ENCODE assay signal across 18 cellular contexts in the genomic region with DNA sequence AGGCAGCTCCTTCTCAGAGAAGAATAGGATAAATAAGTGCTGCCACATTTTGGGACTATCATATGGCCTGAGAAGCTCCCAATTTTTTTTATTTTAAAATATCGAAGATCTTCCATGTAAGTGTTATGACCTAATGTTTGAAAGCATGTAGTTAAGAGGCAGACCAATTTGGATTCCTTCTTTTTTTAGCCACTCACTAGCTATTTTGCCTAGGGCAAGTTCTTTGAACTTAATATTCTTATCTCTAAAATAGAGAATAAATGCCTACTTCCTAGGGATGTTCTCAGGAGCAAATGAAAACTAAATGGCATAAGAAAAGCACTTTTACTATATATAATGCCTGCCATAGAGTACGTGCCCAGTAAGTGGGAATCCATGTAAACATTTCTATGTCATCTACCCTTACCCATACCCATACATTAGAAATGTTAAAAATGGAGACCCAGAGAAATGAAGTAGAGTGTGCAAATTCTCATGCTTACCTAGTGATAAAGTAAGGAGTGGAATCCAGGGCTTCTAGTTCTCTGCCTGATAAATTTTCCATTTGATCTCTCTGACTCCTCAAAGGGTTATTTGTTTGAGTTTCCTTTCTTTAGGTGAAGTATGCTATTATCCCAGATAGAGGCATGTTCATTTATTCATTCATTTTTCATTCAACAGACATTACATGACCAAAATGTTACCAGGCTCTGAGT.
DNase-seq lines count a peak whose midpoint lies in the region; ATAC-seq and TF ChIP-seq lines count a peak whose summit lies in the region.
"Had no signal": no experiment of that assay in that cellular context is flagged by ENCODE, and none has a peak within 500 bp of the region (broad histone marks: within the 10 kb centered on the region; RNA-seq: fewer than 3 reads in every experiment).

No MANE protein-coding gene starts in this region.

- CTCF ChIA-PET in activated CD8-positive, alpha-beta T cell treated with anti-CD3 and anti-CD28 coated beads, Interleukin-2, amount 10 ng/mL, durations not matched to agents 7 days and 5 days (lab: Charles Lee) = interaction anchor here (0.5 to 1.0 kb wide), 2 partner anchors 74 to 161 kb away, joined by 3 read pairs; no protein-coding TSS in a partner anchor
- CTCF ChIA-PET in activated CD8-positive, alpha-beta T cell treated with anti-CD3 and anti-CD28 coated beads for 36 hours (lab: Charles Lee) = no interaction called here
- CTCF ChIA-PET in T-cell (lab: Charles Lee) = no interaction called here

- no peak overlapping the region for H3K4me3 ChIP-seq in adipocyte (ENCODE audit: low read length)
- no peak overlapping the region for H3K4me3 ChIP-seq in left lung
- no peak overlapping the region for H3K4me3 ChIP-seq in thoracic aorta
- H3K4me3 ChIP-seq: BLaER1, esophagus squamous epithelium, Peyer's patch had no signal

- no peaks in the 10 kb centered on the region for H3K36me3 ChIP-seq in adipocyte (ENCODE audit: control insufficient read depth, insufficient read depth, low read length, severe bottlenecking)
- H3K36me3 ChIP-seq in left lung = peaks cover 0 to under 1% of the 10 kb centered on the region in 2 donors
- H3K36me3 ChIP-seq in thoracic aorta = no peaks in the 10 kb centered on the region
- H3K36me3 ChIP-seq: Peyer's patch had no signal

- H3K9me3 ChIP-seq in adipocyte (ENCODE audit: control insufficient read depth, low read length) = no peaks in the 10 kb centered on the region
- H3K9me3 ChIP-seq in left lung = no peaks in the 10 kb centered on the region
- no peaks in the 10 kb centered on the region for H3K9me3 ChIP-seq in thoracic aorta
- H3K9me3 ChIP-seq: esophagus squamous epithelium, Peyer's patch had no signal

- ATAC-seq in activated CD8-positive, alpha-beta T cell treated with anti-CD3 and anti-CD28 coated beads, Interleukin-2, amount 10 ng/mL, durations not matched to agents 7 days and 5 days = no peak
- no peak for ATAC-seq in activated CD8-positive, alpha-beta T cell treated with anti-CD3 and anti-CD28 coated beads for 36 hours
- ATAC-seq in left lung = no peak
- no peak for ATAC-seq in thoracic aorta (ENCODE audit: insufficient number of reproducible peaks, low FRiP score, low read depth)
- no peak for ATAC-seq in T-cell (replicated peaks in 1 of 4)
- no peak for ATAC-seq in stimulated activated naive CD8-positive, alpha-beta T cell treated with anti-CD3 and anti-CD28 coated beads, Interleukin-15, amount 100 ng/mL, for 72 hours

- POLR2A ChIA-PET in activated CD8-positive, alpha-beta T cell treated with anti-CD3 and anti-CD28 coated beads, Interleukin-2, amount 10 ng/mL, durations not matched to agents 7 days and 5 days (lab: Charles Lee) = no interaction called here
- POLR2A ChIA-PET in activated CD8-positive, alpha-beta T cell treated with anti-CD3 and anti-CD28 coated beads for 36 hours (lab: Charles Lee) = no interaction called here
- POLR2A ChIA-PET in T-cell (lab: Charles Lee) = no interaction called here

- peaks cover 24% of the 10 kb centered on the region for H3K36me3 Mint-ChIP-seq in activated CD8-positive, alpha-beta T cell treated with anti-CD3 and anti-CD28 coated beads, Interleukin-2, amount 10 ng/mL, durations not matched to agents 7 days and 5 days (ENCODE audit: low read depth)
- peaks cover 9% of the 10 kb centered on the region for H3K36me3 Mint-ChIP-seq in activated CD8-positive, alpha-beta T cell treated with anti-CD3 and anti-CD28 coated beads for 36 hours (ENCODE audit: low read depth)
- H3K36me3 Mint-ChIP-seq in T-cell = peaks cover 43% of the 10 kb centered on the region

- no peaks in the 10 kb centered on the region for H3K9me3 Mint-ChIP-seq in activated CD8-positive, alpha-beta T cell treated with anti-CD3 and anti-CD28 coated beads, Interleukin-2, amount 10 ng/mL, durations not matched to agents 7 days and 5 days (ENCODE audit: insufficient read depth)
- peaks cover under 1% of the 10 kb centered on the region for H3K9me3 Mint-ChIP-seq in activated CD8-positive, alpha-beta T cell treated with anti-CD3 and anti-CD28 coated beads for 36 hours
- H3K9me3 Mint-ChIP-seq in T-cell = no peaks in the 10 kb centered on the region
- H3K9me3 Mint-ChIP-seq in stimulated activated naive CD8-positive, alpha-beta T cell treated with anti-CD3 and anti-CD28 coated beads, Interleukin-15, amount 100 ng/mL, for 72 hours = peaks cover 0 to 5% of the 10 kb centered on the region in 2 donors
- H3K9me3 Mint-ChIP-seq: activated naive CD4-positive, alpha-beta T cell treated with anti-CD3 and anti-CD28 coated beads, Interleukin-2, amount 50 U/mL, for 24 hours had no signal

- H3K27ac ChIP-seq in left lung (peak overlapping the region; percentile 76 to 79), thoracic aorta (peak overlapping the region; percentile 35 to 48)
- H3K27ac ChIP-seq: BLaER1, Peyer's patch had no signal

- intact Hi-C loops in activated CD8-positive, alpha-beta T cell treated with anti-CD3 and anti-CD28 coated beads for 36 hours (cut with micrococcal nuclease) = no loop called here
- intact Hi-C loops in left lung (cut with DNase I) = no loop called here

- H3K4me1 Mint-ChIP-seq in activated CD8-positive, alpha-beta T cell treated with anti-CD3 and anti-CD28 coated beads, Interleukin-2, amount 10 ng/mL, durations not matched to agents 7 days and 5 days (ENCODE audit: low read depth) = peaks cover 23% of the 10 kb centered on the region
- peaks cover 12% of the 10 kb centered on the region for H3K4me1 Mint-ChIP-seq in activated CD8-positive, alpha-beta T cell treated with anti-CD3 and anti-CD28 coated beads for 36 hours (ENCODE audit: low read depth)
- peaks cover 25 to 36% (median 27%) of the 10 kb centered on the region in 3 donors for H3K4me1 Mint-ChIP-seq in T-cell
- H3K4me1 Mint-ChIP-seq in stimulated activated naive CD8-positive, alpha-beta T cell treated with anti-CD3 and anti-CD28 coated beads, Interleukin-15, amount 100 ng/mL, for 72 hours = peaks cover 18% of the 10 kb centered on the region

- H3K27me3 Mint-ChIP-seq in activated CD8-positive, alpha-beta T cell treated with anti-CD3 and anti-CD28 coated beads, Interleukin-2, amount 10 ng/mL, durations not matched to agents 7 days and 5 days (ENCODE audit: low read depth) = no peaks in the 10 kb centered on the region
- no peaks in the 10 kb centered on the region for H3K27me3 Mint-ChIP-seq in activated CD8-positive, alpha-beta T cell treated with anti-CD3 and anti-CD28 coated beads for 36 hours
- no peaks in the 10 kb centered on the region for H3K27me3 Mint-ChIP-seq in T-cell
- H3K27me3 Mint-ChIP-seq in stimulated activated naive CD8-positive, alpha-beta T cell treated with anti-CD3 and anti-CD28 coated beads, Interleukin-15, amount 100 ng/mL, for 72 hours = no peaks in the 10 kb centered on the region
- H3K27me3 Mint-ChIP-seq: activated naive CD4-positive, alpha-beta T cell treated with anti-CD3 and anti-CD28 coated beads, Interleukin-2, amount 50 U/mL, for 24 hours had no signal

- H3K27ac Mint-ChIP-seq in activated CD8-positive, alpha-beta T cell treated with anti-CD3 and anti-CD28 coated beads, Interleukin-2, amount 10 ng/mL, durations not matched to agents 7 days and 5 days = peak overlapping the region; percentile 35
- no peak overlapping the region for H3K27ac Mint-ChIP-seq in activated CD8-positive, alpha-beta T cell treated with anti-CD3 and anti-CD28 coated beads for 36 hours
- H3K27ac Mint-ChIP-seq in T-cell = peak overlapping the region in 1 of 2 donors; percentile 85
- no peak overlapping the region for H3K27ac Mint-ChIP-seq in stimulated activated naive CD8-positive, alpha-beta T cell treated with anti-CD3 and anti-CD28 coated beads, Interleukin-15, amount 100 ng/mL, for 72 hours
- H3K27ac Mint-ChIP-seq: activated naive CD4-positive, alpha-beta T cell treated with anti-CD3 and anti-CD28 coated beads, Interleukin-2, amount 50 U/mL, for 24 hours had no signal

- H3K4me1 ChIP-seq in adipocyte (ENCODE audit: control insufficient read depth, insufficient read depth, low read length) (peaks cover 18% of the 10 kb centered on the region), left lung (peaks cover 17% of the 10 kb centered on the region in 2 donors), thoracic aorta (ENCODE audit: control insufficient read depth in 1 of 2, low read depth in 2 of 2) (peaks cover 14 to 29% of the 10 kb centered on the region in 2 donors)
- H3K4me1 ChIP-seq: BLaER1 had no signal

- no peak overlapping the region for H3K9ac ChIP-seq in adipocyte (ENCODE audit: low read length)
- H3K9ac ChIP-seq: BLaER1 had no signal

- no peak overlapping the region for H3K4me3 Mint-ChIP-seq in activated CD8-positive, alpha-beta T cell treated with anti-CD3 and anti-CD28 coated beads, Interleukin-2, amount 10 ng/mL, durations not matched to agents 7 days and 5 days
- H3K4me3 Mint-ChIP-seq in activated CD8-positive, alpha-beta T cell treated with anti-CD3 and anti-CD28 coated beads for 36 hours = no peak overlapping the region
- H3K4me3 Mint-ChIP-seq in T-cell = peak overlapping the region in 1 of 3 donors; percentile 20
- no peak overlapping the region for H3K4me3 Mint-ChIP-seq in stimulated activated naive CD8-positive, alpha-beta T cell treated with anti-CD3 and anti-CD28 coated beads, Interleukin-15, amount 100 ng/mL, for 72 hours
- H3K4me3 Mint-ChIP-seq: activated naive CD4-positive, alpha-beta T cell treated with anti-CD3 and anti-CD28 coated beads, Interleukin-2, amount 50 U/mL, for 24 hours had no signal

- TF ChIP-seq CTCF in activated CD8-positive, alpha-beta T cell treated with anti-CD3 and anti-CD28 coated beads for 36 hours (IDR thresholded peaks at IDR 0.05) = no peak
- TF ChIP-seq CTCF in left lung (IDR thresholded peaks at IDR 0.05) (no peak), thoracic aorta (IDR thresholded peaks at IDR 0.05) (no peak)

- DNase-seq in activated CD8-positive, alpha-beta T cell treated with anti-CD3 and anti-CD28 coated beads, Interleukin-2, amount 10 ng/mL, durations not matched to agents 7 days and 5 days = no peak
- DNase-seq in activated CD8-positive, alpha-beta T cell treated with anti-CD3 and anti-CD28 coated beads for 36 hours = no peak
- DNase-seq in adipocyte (ENCODE audit: low read depth) (peak; percentile 57), left lung (no peak), thoracic aorta (ENCODE audit: low spot score) (no peak), T-cell (no peak), SW 1271 (lab: John Stamatoyannopoulos, UW) (no peak)
- DNase-seq in stimulated activated naive CD8-positive, alpha-beta T cell treated with anti-CD3 and anti-CD28 coated beads, Interleukin-15, amount 100 ng/mL, for 72 hours = no peak
- DNase-seq: activated CD4-positive, alpha-beta T cell treated with anti-CD3 and anti-CD28 coated beads, Interleukin-2, amount 50 U/mL, for 1 hour; activated T-cell treated with anti-CD3 and anti-CD28 coated beads for 4 hours; esophagus squamous epithelium; head of caudate nucleus; KG1; NCI-H1105; NCI-H774; Peyer's patch had no signal

- H3K27me3 ChIP-seq in adipocyte (replicated peaks; ENCODE audit: control insufficient read depth, insufficient read depth, low read length) (no peaks in the 10 kb centered on the region), left lung (no peaks in the 10 kb centered on the region), thoracic aorta (replicated peaks; ENCODE audit: insufficient read depth) (no peaks in the 10 kb centered on the region)
- H3K27me3 ChIP-seq: BLaER1, esophagus squamous epithelium, Peyer's patch had no signal
